Comparison of ENCODE assay signal across 8 cellular contexts in genomic region chr9:34127035-34127948, GRCh38. TPM values are rescaled to one million over a fixed set of nuclear protein-coding genes. Genes with fewer than 3 reads are reported as not detected.
DNase-seq lines count a peak whose midpoint lies in the region; ATAC-seq and TF ChIP-seq lines count a peak whose summit lies in the region.

No MANE protein-coding gene starts in this region.

- peak overlapping the region; percentile 97 for H3K27ac ChIP-seq in VCaP

- TF ChIP-seq CTCF in VCaP (conservative IDR thresholded peaks at IDR 0.05): no peak
- no peak for TF ChIP-seq CTCF in glutamatergic neuron (IDR thresholded peaks at IDR 0.05; ENCODE audit: partially characterized antibody, unreplicated experiment)

- H3K4me3 Mint-ChIP-seq in glutamatergic neuron (ENCODE audit: unreplicated experiment): peak overlapping the region; percentile 94

- ATAC-seq in GM18867 (IDR thresholded peaks at IDR 0.05; ENCODE audit: unreplicated experiment) (peak; percentile 3), HG03460 (IDR thresholded peaks at IDR 0.05; ENCODE audit: unreplicated experiment) (no peak), HG03095 (IDR thresholded peaks at IDR 0.05; ENCODE audit: unreplicated experiment) (no peak), GM18868 (IDR thresholded peaks at IDR 0.05; ENCODE audit: unreplicated experiment) (no peak), GM21526 (IDR thresholded peaks at IDR 0.05; ENCODE audit: low FRiP score, unreplicated experiment) (no peak)

- DNase-seq in glutamatergic neuron (no peak), skeletal muscle cell (ENCODE audit: low read depth) (no peak)

- peaks cover 9% of the 10 kb centered on the region for H3K9me3 Mint-ChIP-seq in glutamatergic neuron (ENCODE audit: unreplicated experiment)

- peak overlapping the region; percentile 99 for H3K4me3 ChIP-seq in skeletal muscle cell (ENCODE audit: low read depth, low read length)

- H3K27me3 Mint-ChIP-seq in glutamatergic neuron (ENCODE audit: unreplicated experiment): peaks cover 5% of the 10 kb centered on the region

- no peaks in the 10 kb centered on the region for H3K36me3 Mint-ChIP-seq in glutamatergic neuron (ENCODE audit: unreplicated experiment)

- H3K27ac Mint-ChIP-seq in glutamatergic neuron (ENCODE audit: unreplicated experiment): peak overlapping the region; percentile 95

- H3K4me1 Mint-ChIP-seq in glutamatergic neuron (ENCODE audit: low read depth, unreplicated experiment): peaks cover 11% of the 10 kb centered on the region

RNA-seq across cellular contexts. Expression of gene DCAF12, which starts 0.8 kb away (rescaled TPM):
- total RNA-seq in glutamatergic neuron (ENCODE audit: unreplicated experiment): 37.9 TPM

RNA-seq across cellular contexts. Expression of gene UBAP1, which starts 51.6 kb away (rescaled TPM):
- total RNA-seq in glutamatergic neuron (ENCODE audit: unreplicated experiment): 28.4 TPM
